ENCODE assay signal across 1 cellular context in the genomic region with DNA sequence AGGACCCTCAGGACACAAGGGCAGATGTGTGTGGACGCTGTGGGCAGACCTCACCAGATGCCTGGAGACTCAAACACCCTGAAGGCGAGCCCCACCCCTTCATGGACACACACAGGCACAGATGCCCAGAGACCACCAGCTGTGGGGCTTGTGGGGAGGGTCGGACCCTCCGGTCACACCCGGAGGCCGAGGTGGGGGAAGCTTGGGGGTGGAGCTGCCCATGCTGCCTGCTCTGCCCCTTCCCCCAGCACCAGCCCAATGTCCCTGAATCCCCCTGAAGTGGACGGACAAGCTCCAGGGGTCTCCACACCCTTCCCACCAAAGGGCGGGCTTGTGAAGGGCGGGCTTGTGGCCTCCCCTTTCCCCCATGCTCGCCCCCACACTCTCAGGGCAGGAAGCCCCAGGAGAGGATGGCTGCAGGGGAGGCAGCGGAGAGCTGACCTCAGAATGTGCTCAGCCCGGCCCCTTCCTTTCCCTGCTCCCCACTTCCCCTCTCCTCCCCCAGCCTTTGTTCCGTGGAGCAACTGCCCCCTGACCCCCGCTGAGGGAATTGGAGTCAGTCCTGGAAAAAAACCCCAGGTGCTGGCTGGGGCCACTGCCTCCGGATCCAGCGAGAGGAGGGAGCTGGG.
A peak's percentile ranks its signal among the peaks of the same experiment; 100 is the strongest.
TF ChIP-seq lines count a peak whose summit lies in the region.

No MANE protein-coding gene starts in this region.

TF ChIP-seq in HepG2, 621 proteins besides CTCF, POLR2A, EP300 and RAD21 (continues in another document):
- TF ChIP-seq ZSCAN9 (CRISPR knock-in tag; IDR thresholded peaks at IDR 0.05; ENCODE audit: borderline replicate concordance), result 0 out of 2 replicates have a peak, but pooled peaks have one; percentile 22
- TF ChIP-seq SSRP1 (CRISPR knock-in tag; IDR thresholded peaks at IDR 0.05), result 0 out of 2 replicates have a peak, but pooled peaks have one; percentile 47
- 0 out of 2 replicates have a peak, but pooled peaks have one; percentile 10 for TF ChIP-seq ZNF839 (CRISPR knock-in tag; IDR thresholded peaks at IDR 0.05; ENCODE audit: borderline replicate concordance)
- TF ChIP-seq PHF21A (CRISPR knock-in tag; IDR thresholded peaks at IDR 0.05), result peak; percentile 92; the same call in 1 of the 2 replicates
- peak; percentile 64; the same call in 1 of the 2 replicates for TF ChIP-seq NFKB2 (CRISPR knock-in tag; IDR thresholded peaks at IDR 0.05; ENCODE audit: borderline replicate concordance)
- no peak for TF ChIP-seq ZNF230 (CRISPR knock-in tag; IDR thresholded peaks at IDR 0.05)
- peak; percentile 3; the same call in 1 of the 2 replicates for TF ChIP-seq MTA1 (CRISPR knock-in tag; IDR thresholded peaks at IDR 0.05; ENCODE audit: borderline replicate concordance)
- TF ChIP-seq RBM39 (IDR thresholded peaks at IDR 0.05; ENCODE audit: low read depth, low read length, poor library complexity, severe bottlenecking), result peak; percentile 37
- TF ChIP-seq ZBTB42 (CRISPR knock-in tag; IDR thresholded peaks at IDR 0.05), result no peak
- TF ChIP-seq ZNF678 (CRISPR knock-in tag; IDR thresholded peaks at IDR 0.05), result no peak
- TF ChIP-seq CEBPG (CRISPR knock-in tag; IDR thresholded peaks at IDR 0.05), result 0 out of 2 replicates have a peak, but pooled peaks have one; percentile 6
- TF ChIP-seq ZBTB7A (CRISPR knock-in tag; IDR thresholded peaks at IDR 0.05), result peak; percentile 48; the same call in 1 of the 2 replicates
- 0 out of 2 replicates have a peak, but pooled peaks have one; percentile 20 for TF ChIP-seq ZNF253 (CRISPR knock-in tag; IDR thresholded peaks at IDR 0.05; ENCODE audit: borderline replicate concordance)
- TF ChIP-seq ZNF34 (CRISPR knock-in tag; IDR thresholded peaks at IDR 0.05; ENCODE audit: borderline replicate concordance), result no peak
- TF ChIP-seq ZSCAN21 (CRISPR knock-in tag; IDR thresholded peaks at IDR 0.05; ENCODE audit: borderline replicate concordance), result 0 out of 2 replicates have a peak, but pooled peaks have one; percentile 3
- TF ChIP-seq ZNF317 (CRISPR knock-in tag; IDR thresholded peaks at IDR 0.05), result 0 out of 2 replicates have a peak, but pooled peaks have one; percentile 31
- peak; percentile 68 for TF ChIP-seq NR2F6 (IDR thresholded peaks at IDR 0.05)
- TF ChIP-seq NR2F6 (CRISPR knock-in tag; IDR thresholded peaks at IDR 0.05), result no peak
- TF ChIP-seq, protein P1, sequence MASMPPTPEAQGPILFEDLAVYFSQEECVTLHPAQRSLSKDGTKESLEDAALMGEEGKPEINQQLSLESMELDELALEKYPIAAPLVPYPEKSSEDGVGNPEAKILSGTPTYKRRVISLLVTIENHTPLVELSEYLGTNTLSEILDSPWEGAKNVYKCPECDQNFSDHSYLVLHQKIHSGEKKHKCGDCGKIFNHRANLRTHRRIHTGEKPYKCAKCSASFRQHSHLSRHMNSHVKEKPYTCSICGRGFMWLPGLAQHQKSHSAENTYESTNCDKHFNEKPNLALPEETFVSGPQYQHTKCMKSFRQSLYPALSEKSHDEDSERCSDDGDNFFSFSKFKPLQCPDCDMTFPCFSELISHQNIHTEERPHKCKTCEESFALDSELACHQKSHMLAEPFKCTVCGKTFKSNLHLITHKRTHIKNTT (CRISPR knock-in tag; IDR thresholded peaks at IDR 0.05), result no peak
- TF ChIP-seq SP5 (CRISPR knock-in tag; IDR thresholded peaks at IDR 0.05; ENCODE audit: borderline replicate concordance, low read depth), result 0 out of 2 replicates have a peak, but pooled peaks have one; percentile 36
- peak; percentile 13; the same call in 1 of the 2 replicates for TF ChIP-seq ZFP90 (CRISPR knock-in tag; IDR thresholded peaks at IDR 0.05; ENCODE audit: borderline replicate concordance)
- TF ChIP-seq, protein P2, sequence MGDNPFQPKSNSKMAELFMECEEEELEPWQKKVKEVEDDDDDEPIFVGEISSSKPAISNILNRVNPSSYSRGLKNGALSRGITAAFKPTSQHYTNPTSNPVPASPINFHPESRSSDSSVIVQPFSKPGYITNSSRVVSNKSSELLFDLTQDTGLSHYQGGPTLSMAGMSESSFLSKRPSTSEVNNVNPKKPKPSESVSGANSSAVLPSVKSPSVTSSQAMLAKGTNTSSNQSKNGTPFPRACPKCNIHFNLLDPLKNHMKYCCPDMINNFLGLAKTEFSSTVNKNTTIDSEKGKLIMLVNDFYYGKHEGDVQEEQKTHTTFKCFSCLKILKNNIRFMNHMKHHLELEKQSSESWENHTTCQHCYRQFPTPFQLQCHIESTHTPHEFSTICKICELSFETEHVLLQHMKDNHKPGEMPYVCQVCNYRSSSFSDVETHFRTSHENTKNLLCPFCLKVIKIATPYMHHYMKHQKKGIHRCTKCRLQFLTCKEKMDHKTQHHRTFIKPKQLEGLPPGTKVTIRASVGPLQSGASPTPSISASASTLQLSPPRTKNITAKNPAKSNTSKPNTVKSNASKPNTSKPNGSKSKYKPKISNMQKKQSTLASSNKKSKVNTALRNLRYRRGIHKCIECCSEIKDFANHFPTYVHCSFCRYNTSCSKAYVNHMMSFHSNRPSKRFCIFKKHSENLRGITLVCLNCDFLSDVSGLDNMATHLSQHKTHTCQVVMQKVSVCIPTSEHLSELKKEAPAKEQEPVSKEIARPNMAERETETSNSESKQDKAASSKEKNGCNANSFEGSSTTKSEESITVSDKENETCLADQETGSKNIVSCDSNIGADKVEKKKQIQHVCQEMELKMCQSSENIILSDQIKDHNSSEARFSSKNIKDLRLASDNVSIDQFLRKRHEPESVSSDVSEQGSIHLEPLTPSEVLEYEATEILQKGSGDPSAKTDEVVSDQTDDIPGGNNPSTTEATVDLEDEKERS (CRISPR knock-in tag; IDR thresholded peaks at IDR 0.05), result peak; percentile 80; the same call in 1 of the 2 replicates
- peak; percentile 11 for TF ChIP-seq MED1 (CRISPR knock-in tag; IDR thresholded peaks at IDR 0.05)
- peak; percentile 20; the same call in 1 of the 2 replicates for TF ChIP-seq SALL2 (CRISPR knock-in tag; IDR thresholded peaks at IDR 0.05)
- TF ChIP-seq SRSF9 (IDR thresholded peaks at IDR 0.05; ENCODE audit: borderline replicate concordance, insufficient read depth, low read depth, low read length, poor library complexity, severe bottlenecking), result no peak
- TF ChIP-seq, protein P3, sequence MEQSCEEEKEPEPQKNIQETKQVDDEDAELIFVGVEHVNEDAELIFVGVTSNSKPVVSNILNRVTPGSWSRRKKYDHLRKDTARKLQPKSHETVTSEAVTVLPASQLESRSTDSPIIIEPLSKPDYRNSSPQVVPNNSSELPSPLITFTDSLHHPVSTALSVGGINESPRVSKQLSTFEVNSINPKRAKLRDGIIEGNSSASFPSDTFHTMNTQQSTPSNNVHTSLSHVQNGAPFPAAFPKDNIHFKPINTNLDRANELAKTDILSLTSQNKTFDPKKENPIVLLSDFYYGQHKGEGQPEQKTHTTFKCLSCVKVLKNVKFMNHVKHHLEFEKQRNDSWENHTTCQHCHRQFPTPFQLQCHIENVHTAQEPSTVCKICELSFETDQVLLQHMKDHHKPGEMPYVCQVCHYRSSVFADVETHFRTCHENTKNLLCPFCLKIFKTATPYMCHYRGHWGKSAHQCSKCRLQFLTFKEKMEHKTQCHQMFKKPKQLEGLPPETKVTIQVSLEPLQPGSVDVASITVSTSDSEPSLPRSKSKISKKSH (CRISPR knock-in tag; IDR thresholded peaks at IDR 0.05; ENCODE audit: borderline replicate concordance), result peak; percentile 9; the same call in 1 of the 2 replicates
- 0 out of 2 replicates have a peak, but pooled peaks have one; percentile 60 for TF ChIP-seq ZNF891 (CRISPR knock-in tag; IDR thresholded peaks at IDR 0.05)
- TF ChIP-seq, protein P4, sequence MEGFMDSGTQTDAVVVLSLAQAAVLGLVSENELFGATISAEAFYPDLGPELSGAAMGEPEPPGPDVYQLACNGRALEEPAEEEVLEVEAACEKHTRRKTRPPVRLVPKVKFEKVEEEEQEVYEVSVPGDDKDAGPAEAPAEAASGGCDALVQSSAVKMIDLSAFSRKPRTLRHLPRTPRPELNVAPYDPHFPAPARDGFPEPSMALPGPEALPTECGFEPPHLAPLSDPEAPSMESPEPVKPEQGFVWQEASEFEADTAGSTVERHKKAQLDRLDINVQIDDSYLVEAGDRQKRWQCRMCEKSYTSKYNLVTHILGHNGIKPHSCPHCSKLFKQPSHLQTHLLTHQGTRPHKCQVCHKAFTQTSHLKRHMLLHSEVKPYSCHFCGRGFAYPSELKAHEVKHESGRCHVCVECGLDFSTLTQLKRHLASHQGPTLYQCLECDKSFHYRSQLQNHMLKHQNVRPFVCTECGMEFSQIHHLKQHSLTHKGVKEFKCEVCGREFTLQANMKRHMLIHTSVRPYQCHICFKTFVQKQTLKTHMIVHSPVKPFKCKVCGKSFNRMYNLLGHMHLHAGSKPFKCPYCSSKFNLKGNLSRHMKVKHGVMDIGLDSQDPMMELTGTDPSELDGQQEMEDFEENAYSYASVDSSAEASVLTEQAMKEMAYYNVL (CRISPR knock-in tag; IDR thresholded peaks at IDR 0.05; ENCODE audit: borderline replicate concordance), result peak; percentile 79; the same call in 1 of the 2 replicates
- no peak for TF ChIP-seq ZNF207 (IDR thresholded peaks at IDR 0.05; ENCODE audit: borderline replicate concordance)
- 0 out of 2 replicates have a peak, but pooled peaks have one; percentile 24 for TF ChIP-seq ZSCAN29 (CRISPR knock-in tag; conservative IDR thresholded peaks at IDR 0.05)
- TF ChIP-seq, protein P5, sequence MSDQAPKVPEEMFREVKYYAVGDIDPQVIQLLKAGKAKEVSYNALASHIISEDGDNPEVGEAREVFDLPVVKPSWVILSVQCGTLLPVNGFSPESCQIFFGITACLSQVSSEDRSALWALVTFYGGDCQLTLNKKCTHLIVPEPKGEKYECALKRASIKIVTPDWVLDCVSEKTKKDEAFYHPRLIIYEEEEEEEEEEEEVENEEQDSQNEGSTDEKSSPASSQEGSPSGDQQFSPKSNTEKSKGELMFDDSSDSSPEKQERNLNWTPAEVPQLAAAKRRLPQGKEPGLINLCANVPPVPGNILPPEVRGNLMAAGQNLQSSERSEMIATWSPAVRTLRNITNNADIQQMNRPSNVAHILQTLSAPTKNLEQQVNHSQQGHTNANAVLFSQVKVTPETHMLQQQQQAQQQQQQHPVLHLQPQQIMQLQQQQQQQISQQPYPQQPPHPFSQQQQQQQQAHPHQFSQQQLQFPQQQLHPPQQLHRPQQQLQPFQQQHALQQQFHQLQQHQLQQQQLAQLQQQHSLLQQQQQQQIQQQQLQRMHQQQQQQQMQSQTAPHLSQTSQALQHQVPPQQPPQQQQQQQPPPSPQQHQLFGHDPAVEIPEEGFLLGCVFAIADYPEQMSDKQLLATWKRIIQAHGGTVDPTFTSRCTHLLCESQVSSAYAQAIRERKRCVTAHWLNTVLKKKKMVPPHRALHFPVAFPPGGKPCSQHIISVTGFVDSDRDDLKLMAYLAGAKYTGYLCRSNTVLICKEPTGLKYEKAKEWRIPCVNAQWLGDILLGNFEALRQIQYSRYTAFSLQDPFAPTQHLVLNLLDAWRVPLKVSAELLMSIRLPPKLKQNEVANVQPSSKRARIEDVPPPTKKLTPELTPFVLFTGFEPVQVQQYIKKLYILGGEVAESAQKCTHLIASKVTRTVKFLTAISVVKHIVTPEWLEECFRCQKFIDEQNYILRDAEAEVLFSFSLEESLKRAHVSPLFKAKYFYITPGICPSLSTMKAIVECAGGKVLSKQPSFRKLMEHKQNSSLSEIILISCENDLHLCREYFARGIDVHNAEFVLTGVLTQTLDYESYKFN (CRISPR knock-in tag; conservative IDR thresholded peaks at IDR 0.05), result 0 out of 2 replicates have a peak, but pooled peaks have one; percentile 48
- TF ChIP-seq SPEN (CRISPR knock-in tag; IDR thresholded peaks at IDR 0.05; ENCODE audit: low read depth), result peak; percentile 26; the same call in 1 of the 2 replicates
- TF ChIP-seq ZNF605 (CRISPR knock-in tag; IDR thresholded peaks at IDR 0.05), result peak; percentile 20; the same call in 1 of the 2 replicates
- TF ChIP-seq, protein P6, sequence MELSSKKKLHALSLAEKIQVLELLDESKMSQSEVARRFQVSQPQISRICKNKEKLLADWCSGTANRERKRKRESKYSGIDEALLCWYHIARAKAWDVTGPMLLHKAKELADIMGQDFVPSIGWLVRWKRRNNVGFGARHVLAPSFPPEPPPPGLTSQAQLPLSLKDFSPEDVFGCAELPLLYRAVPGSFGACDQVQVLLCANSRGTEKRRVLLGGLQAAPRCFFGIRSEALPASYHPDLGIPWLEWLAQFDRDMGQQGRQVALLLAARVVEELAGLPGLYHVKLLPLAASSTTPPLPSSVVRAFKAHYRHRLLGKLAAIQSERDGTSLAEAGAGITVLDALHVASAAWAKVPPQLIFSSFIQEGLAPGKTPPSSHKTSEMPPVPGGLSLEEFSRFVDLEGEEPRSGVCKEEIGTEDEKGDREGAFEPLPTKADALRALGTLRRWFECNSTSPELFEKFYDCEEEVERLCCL (CRISPR knock-in tag; IDR thresholded peaks at IDR 0.05; ENCODE audit: borderline replicate concordance), result 0 out of 2 replicates have a peak, but pooled peaks have one; percentile 64
- TF ChIP-seq, protein P7, sequence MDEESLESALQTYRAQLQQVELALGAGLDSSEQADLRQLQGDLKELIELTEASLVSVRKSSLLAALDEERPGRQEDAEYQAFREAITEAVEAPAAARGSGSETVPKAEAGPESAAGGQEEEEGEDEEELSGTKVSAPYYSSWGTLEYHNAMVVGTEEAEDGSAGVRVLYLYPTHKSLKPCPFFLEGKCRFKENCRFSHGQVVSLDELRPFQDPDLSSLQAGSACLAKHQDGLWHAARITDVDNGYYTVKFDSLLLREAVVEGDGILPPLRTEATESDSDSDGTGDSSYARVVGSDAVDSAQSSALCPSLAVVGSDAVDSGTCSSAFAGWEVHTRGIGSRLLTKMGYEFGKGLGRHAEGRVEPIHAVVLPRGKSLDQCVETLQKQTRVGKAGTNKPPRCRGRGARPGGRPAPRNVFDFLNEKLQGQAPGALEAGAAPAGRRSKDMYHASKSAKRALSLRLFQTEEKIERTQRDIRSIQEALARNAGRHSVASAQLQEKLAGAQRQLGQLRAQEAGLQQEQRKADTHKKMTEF (CRISPR knock-in tag; IDR thresholded peaks at IDR 0.05), result 0 out of 2 replicates have a peak, but pooled peaks have one; percentile 17
- peak; percentile 98 for TF ChIP-seq ZSCAN25 (CRISPR knock-in tag; IDR thresholded peaks at IDR 0.05)
- 0 out of 2 replicates have a peak, but pooled peaks have one; percentile 21 for TF ChIP-seq TGIF2 (CRISPR knock-in tag; IDR thresholded peaks at IDR 0.05)
- TF ChIP-seq, protein P8, sequence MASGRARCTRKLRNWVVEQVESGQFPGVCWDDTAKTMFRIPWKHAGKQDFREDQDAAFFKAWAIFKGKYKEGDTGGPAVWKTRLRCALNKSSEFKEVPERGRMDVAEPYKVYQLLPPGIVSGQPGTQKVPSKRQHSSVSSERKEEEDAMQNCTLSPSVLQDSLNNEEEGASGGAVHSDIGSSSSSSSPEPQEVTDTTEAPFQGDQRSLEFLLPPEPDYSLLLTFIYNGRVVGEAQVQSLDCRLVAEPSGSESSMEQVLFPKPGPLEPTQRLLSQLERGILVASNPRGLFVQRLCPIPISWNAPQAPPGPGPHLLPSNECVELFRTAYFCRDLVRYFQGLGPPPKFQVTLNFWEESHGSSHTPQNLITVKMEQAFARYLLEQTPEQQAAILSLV (CRISPR knock-in tag; IDR thresholded peaks at IDR 0.05; ENCODE audit: borderline replicate concordance), result 0 out of 2 replicates have a peak, but pooled peaks have one; percentile 24
- peak; percentile 72 for TF ChIP-seq SRSF1 (optimal IDR thresholded peaks at IDR 0.05; ENCODE audit: low read depth, low read length)
- TF ChIP-seq, protein P9, sequence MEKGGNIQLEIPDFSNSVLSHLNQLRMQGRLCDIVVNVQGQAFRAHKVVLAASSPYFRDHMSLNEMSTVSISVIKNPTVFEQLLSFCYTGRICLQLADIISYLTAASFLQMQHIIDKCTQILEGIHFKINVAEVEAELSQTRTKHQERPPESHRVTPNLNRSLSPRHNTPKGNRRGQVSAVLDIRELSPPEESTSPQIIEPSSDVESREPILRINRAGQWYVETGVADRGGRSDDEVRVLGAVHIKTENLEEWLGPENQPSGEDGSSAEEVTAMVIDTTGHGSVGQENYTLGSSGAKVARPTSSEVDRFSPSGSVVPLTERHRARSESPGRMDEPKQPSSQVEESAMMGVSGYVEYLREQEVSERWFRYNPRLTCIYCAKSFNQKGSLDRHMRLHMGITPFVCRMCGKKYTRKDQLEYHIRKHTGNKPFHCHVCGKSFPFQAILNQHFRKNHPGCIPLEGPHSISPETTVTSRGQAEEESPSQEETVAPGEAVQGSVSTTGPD (CRISPR knock-in tag; IDR thresholded peaks at IDR 0.05), result no peak
